In the genomic region with DNA sequence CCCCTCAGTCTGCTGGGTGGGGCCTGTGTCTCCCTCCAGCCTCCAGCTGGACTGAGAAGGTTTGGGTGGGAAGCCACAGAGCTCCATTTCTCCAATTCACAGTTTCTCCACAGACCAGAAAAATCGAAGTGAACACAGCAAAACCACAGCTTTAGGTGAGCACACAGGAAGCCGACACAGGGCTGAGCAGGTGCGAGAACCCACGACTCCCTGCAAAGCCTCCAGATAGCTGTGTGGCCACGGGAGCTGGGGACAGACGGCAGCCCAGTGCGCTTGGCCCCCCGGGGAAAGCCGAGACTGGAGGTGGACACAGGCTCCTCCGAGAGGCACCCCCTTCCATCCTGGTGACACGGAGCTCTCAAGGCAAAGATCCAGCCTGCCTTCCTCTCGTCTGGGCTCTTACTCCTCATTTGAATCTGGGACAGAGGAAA, we compare ENCODE assay signal across 15 cellular contexts. TPM values are rescaled to one million over a fixed set of nuclear protein-coding genes. Genes with fewer than 3 reads are reported as not detected.
DNase-seq lines count a peak whose midpoint lies in the region; ATAC-seq, FAIRE-seq and TF ChIP-seq lines count a peak whose summit lies in the region.
"Had no signal": no experiment of that assay in that cellular context is flagged by ENCODE, and none has a peak within 500 bp of the region (broad histone marks: within the 10 kb centered on the region; RNA-seq: fewer than 3 reads in every experiment).

No MANE protein-coding gene starts in this region.

- peak; percentile 20 for DNase-seq in stimulated activated CD4-positive, alpha-beta T cell treated with anti-CD3 and anti-CD28 coated beads, Interleukin-4, amount 100 ng/mL, for 24 hours
- no peak for DNase-seq in stimulated activated CD4-positive, alpha-beta T cell treated with anti-CD3 and anti-CD28 coated beads, Interleukin-2, amount 100 ng/mL, for 48 hours
- peak; percentile 46 for DNase-seq in activated CD4-positive, alpha-beta memory T cell treated with anti-CD3 and anti-CD28 coated beads for 36 hours
- no peak for DNase-seq in K562 (ENCODE audit: extremely low read depth in 1 of 4, low spot score in 3 of 4)
- no peak for DNase-seq in DMS79 (lab: John Stamatoyannopoulos, UW)
- no peak for DNase-seq in Calu3
- DNase-seq in NCI-H510A treated with DMSO at 0.1 percent for 48 hours (lab: John Stamatoyannopoulos, UW) = no peak
- DNase-seq: caudate nucleus, foreskin fibroblast, HFFc6, left ventricle myocardium inferior, NCI-H1092 treated with DMSO at 0.1 percent for 48 hours had no signal

- no peaks in the 10 kb centered on the region for H3K9me1 ChIP-seq in K562 (ENCODE audit: control insufficient read depth, insufficient read depth, low read length)

- H3K27me3 ChIP-seq in K562 (ENCODE audit: control insufficient read depth in 2 of 2, insufficient read depth in 2 of 2, low read length in 2 of 2) (peaks cover 45 to 82% of the 10 kb centered on the region in 2 experiments), thymus (ENCODE audit: control insufficient read depth, insufficient read depth) (no peaks in the 10 kb centered on the region)

- CTCF ChIA-PET in activated CD4-positive, alpha-beta memory T cell treated with anti-CD3 and anti-CD28 coated beads for 36 hours (lab: Charles Lee) = interaction anchor here (1.8 to 3.8 kb wide), 2 partner anchors 12 to 98 kb away, joined by 7 to 21 read pairs; no protein-coding TSS in a partner anchor
- CTCF ChIA-PET in K562 (lab: Yijun Ruan, JAX; ENCODE audit: low intra/inter-chr PET ratio) (no interaction called here), Calu3 (lab: Charles Lee) (no interaction called here)

- H3K9ac ChIP-seq in K562 (ENCODE audit: insufficient read depth in 1 of 2, low read depth in 2 of 2, low read length in 2 of 2) = no peak overlapping the region

- H3K4me2 ChIP-seq in K562 (ENCODE audit: insufficient read depth, low read length) = no peak overlapping the region

- H3K4me3 ChIP-seq in K562 (no peak overlapping the region), thymus (ENCODE audit: low read length) (peak overlapping the region; percentile 39)
- H3K4me3 ChIP-seq: left ventricle myocardium inferior, prostate gland had no signal

- H3K27ac ChIP-seq in K562 (ENCODE audit: extremely low read depth, low read depth, low read length) (no peak overlapping the region), thymus (ENCODE audit: low read depth) (peak overlapping the region; percentile 96)
- H3K27ac ChIP-seq: left ventricle myocardium inferior, prostate gland had no signal

- H3K79me2 ChIP-seq in K562 (ENCODE audit: control insufficient read depth, insufficient read depth, low read length) = no peaks in the 10 kb centered on the region

- intact Hi-C loops in activated CD4-positive, alpha-beta memory T cell treated with anti-CD3 and anti-CD28 coated beads for 36 hours (cut with micrococcal nuclease) = loop anchor here (1.0 to 10.0 kb wide), 2 partner anchors 8 to 543 kb away; partner anchors contain the start of gene RNASET2
- intact Hi-C loops in K562 (cut with micrococcal nuclease) (no loop called here), Calu3 (cut with micrococcal nuclease; ENCODE audit: unreplicated experiment) (no loop called here)

- H3K4me1 ChIP-seq in K562 (replicated peaks in 1 of 2; ENCODE audit: control insufficient read depth in 2 of 2, insufficient read depth in 2 of 2, low read length in 2 of 2) (peaks cover 0 to 11% of the 10 kb centered on the region in 2 experiments; a peak in 1 of 5 replicates), thymus (ENCODE audit: control insufficient read depth, insufficient read depth, low read length) (peaks cover 58% of the 10 kb centered on the region)
- H3K4me1 ChIP-seq: left ventricle myocardium inferior, prostate gland had no signal

- FAIRE-seq in K562 (lab: Jason Lieb, UNC) = no peak

- H4K20me1 ChIP-seq in K562 (replicated peaks; ENCODE audit: control insufficient read depth, insufficient read depth, low read length) = peaks cover 5% of the 10 kb centered on the region; the same call in 1 of the 2 replicates

- POLR2A ChIA-PET in activated CD4-positive, alpha-beta memory T cell treated with anti-CD3 and anti-CD28 coated beads for 36 hours (lab: Charles Lee) = no interaction called here
- POLR2A ChIA-PET in K562 (lab: Yijun Ruan, JAX) = no interaction called here

- no peaks in the 10 kb centered on the region for H3K27me3 Mint-ChIP-seq in activated CD4-positive, alpha-beta memory T cell treated with anti-CD3 and anti-CD28 coated beads for 36 hours
- H3K27me3 Mint-ChIP-seq in Calu3 (ENCODE audit: unreplicated experiment) = no peaks in the 10 kb centered on the region

- no peak for TF ChIP-seq RAD21 in K562 (CRISPR knock-in tag; conservative IDR thresholded peaks at IDR 0.05 in 1 of 2, IDR thresholded peaks at IDR 0.05 in 1 of 2)

- H3K4me3 Mint-ChIP-seq in activated CD4-positive, alpha-beta memory T cell treated with anti-CD3 and anti-CD28 coated beads for 36 hours = peak overlapping the region; percentile 49
- H3K4me3 Mint-ChIP-seq in Calu3 (ENCODE audit: low read depth, unreplicated experiment) = no peak overlapping the region
- H3K4me3 Mint-ChIP-seq: HFFc6 had no signal

- no peak overlapping the region for H3K27ac Mint-ChIP-seq in activated CD4-positive, alpha-beta memory T cell treated with anti-CD3 and anti-CD28 coated beads for 36 hours
- H3K27ac Mint-ChIP-seq in Calu3 (ENCODE audit: unreplicated experiment) = no peak overlapping the region
- H3K27ac Mint-ChIP-seq: HFFc6 had no signal

- no peak for TF ChIP-seq EP300 in K562 (IDR thresholded peaks at IDR 0.05; ENCODE audit: low read length)

- ATAC-seq in K562 = no peak

- WGBS in K562 (ENCODE audit: insufficient coverage, low coverage, missing lambda C conversion rate) = 2% methylated on average over 12 of the region's 12 CpGs
- 6% methylated on average over 12 of the region's 12 CpGs for WGBS in thymus

- no peak for TF ChIP-seq POLR2A in K562 (conservative IDR thresholded peaks at IDR 0.05)

- H2AFZ ChIP-seq in K562 (ENCODE audit: low read depth, low read length) = no peak overlapping the region

- BruUV-seq in K562 (replicated peaks; lab: Mats Ljungman, UMichigan) (no TSS peak), Calu3 (replicated peaks; lab: Mats Ljungman, UMichigan) (no TSS peak)

- H3K36me3 ChIP-seq in K562 (ENCODE audit: control insufficient read depth, insufficient read depth, low read length) (no peaks in the 10 kb centered on the region), thymus (ENCODE audit: control insufficient read depth, insufficient read depth) (peaks cover 3% of the 10 kb centered on the region)
- H3K36me3 ChIP-seq: prostate gland had no signal

- TF ChIP-seq CTCF in K562 (IDR thresholded peaks at IDR 0.05 in 2 of 3, conservative IDR thresholded peaks at IDR 0.05 in 1 of 3; ENCODE audit: insufficient read depth in 2 of 3, low read depth in 1 of 3, low read length in 3 of 3) = no peak
- no peak for TF ChIP-seq CTCF in Calu3 (IDR thresholded peaks at IDR 0.05; ENCODE audit: unreplicated experiment)

- peaks cover 8% of the 10 kb centered on the region for H3K36me3 Mint-ChIP-seq in activated CD4-positive, alpha-beta memory T cell treated with anti-CD3 and anti-CD28 coated beads for 36 hours
- peaks cover 27% of the 10 kb centered on the region for H3K36me3 Mint-ChIP-seq in Calu3 (ENCODE audit: insufficient read depth, unreplicated experiment)
- H3K36me3 Mint-ChIP-seq: IgD-negative memory B cell had no signal

- H3K9me3 Mint-ChIP-seq in activated CD4-positive, alpha-beta memory T cell treated with anti-CD3 and anti-CD28 coated beads for 36 hours = peaks cover 11% of the 10 kb centered on the region
- peaks cover 5% of the 10 kb centered on the region for H3K9me3 Mint-ChIP-seq in Calu3 (ENCODE audit: low read depth, unreplicated experiment)

- in situ Hi-C loops in K562 (cut with MboI) = no loop called here

- H3K4me1 Mint-ChIP-seq in activated CD4-positive, alpha-beta memory T cell treated with anti-CD3 and anti-CD28 coated beads for 36 hours (ENCODE audit: low read depth) = peaks cover 61% of the 10 kb centered on the region
- no peaks in the 10 kb centered on the region for H3K4me1 Mint-ChIP-seq in Calu3 (ENCODE audit: low read depth, unreplicated experiment)

- H3K9me3 ChIP-seq in K562 (replicated peaks; ENCODE audit: control insufficient read depth, insufficient read depth, low read depth, low read length) (no peaks in the 10 kb centered on the region), thymus (ENCODE audit: control insufficient read depth) (no peaks in the 10 kb centered on the region)
- H3K9me3 ChIP-seq: left ventricle myocardium inferior, prostate gland had no signal

RNA-seq across cellular contexts. Expression of gene MPC1, which starts 29.0 kb away (rescaled TPM):
- 10 to 100 TPM; 22.5 to 22.9 TPM for total RNA-seq in activated CD4-positive, alpha-beta memory T cell treated with anti-CD3 and anti-CD28 coated beads for 36 hours
- total RNA-seq in K562 (2011; cell fraction: chromatin; rRNA removed; ENCODE audit: low replicate concordance) = 21.5 and 61.7 TPM in 2 replicates
- total RNA-seq in K562 (2011; cell fraction: nucleolus; rRNA removed) = 19.8 and 26.6 TPM in 2 replicates
- total RNA-seq in K562 (2011; cell fraction: nucleoplasm; rRNA removed) = 29.1 and 45.8 TPM in 2 replicates
- 78.6 and 97.7 TPM in 2 replicates for total RNA-seq in K562 (2014; rRNA removed)
- total RNA-seq in K562 (2014; rRNA removed; fragmentation: Illumina TruSeq; extraction: Trizol) = 132 and 145 TPM in 2 replicates
- total RNA-seq in K562 (2015; rRNA removed; fragmentation: Illumina TruSeq; extraction: Trizol) = 141 and 149 TPM in 2 replicates
- total RNA-seq in K562 (2021) = 103 and 110 TPM in 2 replicates
- polyA plus RNA-seq in K562 (2011; rRNA removed) = 115 and 138 TPM in 2 replicates
- 100 and 103 TPM in 2 replicates for polyA plus RNA-seq in K562 (2011; cell fraction: cytosol; rRNA removed)
- 48.3 and 68.3 TPM in 2 replicates for polyA plus RNA-seq in K562 (2011; cell fraction: nucleus; rRNA removed)
- polyA plus RNA-seq in K562 (2012) = 93.8 and 104 TPM in 2 replicates
- 148 and 185 TPM in 2 replicates for polyA plus RNA-seq in K562 (2014; fragmentation: Illumina TruSeq; extraction: Trizol)
- polyA plus RNA-seq in K562 (2014; fragmentation: Nextera tagmentation; extraction: Ambion mirVana) = 100 to 1,000 TPM; 138 to 144 TPM
- polyA plus RNA-seq in K562 (2014; rRNA removed) = 113 and 114 TPM in 2 replicates
- polyA minus RNA-seq in K562 (2011; rRNA and poly(A)+ RNA removed) = 54.6 and 59.0 TPM in 2 replicates
- 18.7 and 38.7 TPM in 2 replicates for polyA minus RNA-seq in K562 (2011; cell fraction: cytosol; rRNA and poly(A)+ RNA removed)
- polyA minus RNA-seq in K562 (2011; cell fraction: nucleus; rRNA and poly(A)+ RNA removed) = 5.8 and 14.9 TPM in 2 replicates
- polyA plus RNA-seq in thymus = 106 TPM
- total RNA-seq in Calu3 (2022) = 41.5 and 48.9 TPM in 2 replicates

Comparison
In these comparisons a context has a peak if more than half of its experiments do, and no peak if none do; other contexts are left out.
1. DNase-seq: peak in stimulated activated CD4-positive, alpha-beta T cell treated with anti-CD3 and anti-CD28 coated beads, Interleukin-4, amount 100 ng/mL, for 24 hours (single experiment) and activated CD4-positive, alpha-beta memory T cell treated with anti-CD3 and anti-CD28 coated beads for 36 hours (single experiment); none in stimulated activated CD4-positive, alpha-beta T cell treated with anti-CD3 and anti-CD28 coated beads, Interleukin-2, amount 100 ng/mL, for 48 hours (0 of 2), K562 (0 of 4), DMS79 (single experiment), Calu3 (single experiment) and NCI-H510A treated with DMSO at 0.1 percent for 48 hours (single experiment).